24 cellular contexts compared by ENCODE assay signal in the genomic region with DNA sequence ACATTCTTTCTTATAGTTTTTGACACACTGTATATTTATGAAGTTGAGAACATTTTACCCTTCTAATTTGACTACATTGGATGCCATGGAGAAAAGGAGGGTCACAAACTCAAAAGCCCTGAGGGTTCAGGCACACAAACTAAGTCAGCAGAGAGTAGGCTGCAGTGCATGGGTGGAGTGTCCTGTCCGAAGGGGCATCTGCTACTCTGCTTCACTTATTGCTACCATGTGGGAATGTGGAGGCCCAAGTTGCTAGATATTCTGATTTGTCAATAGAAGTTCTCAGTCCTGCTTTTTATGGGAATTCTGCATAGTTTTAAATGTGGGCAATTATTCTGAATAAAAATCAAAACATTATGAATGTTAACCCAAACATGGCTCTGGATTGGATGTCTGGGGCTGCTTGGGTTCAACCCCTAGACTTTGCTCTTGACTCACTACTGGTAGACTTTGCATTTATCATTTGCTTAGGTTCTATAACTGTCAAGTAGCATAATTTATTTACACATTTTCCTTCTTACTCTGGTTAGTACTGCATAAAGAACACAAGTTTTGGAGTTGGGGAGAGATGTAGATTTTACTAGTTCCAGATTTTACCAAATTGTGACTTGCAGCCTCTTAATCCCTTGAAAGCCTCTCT.
A peak's percentile ranks its signal among the peaks of the same experiment; 100 is the strongest.
DNase-seq lines count a peak whose midpoint lies in the region; ATAC-seq, FAIRE-seq and TF ChIP-seq lines count a peak whose summit lies in the region.
"Had no signal": no experiment of that assay in that cellular context is flagged by ENCODE, and none has a peak within 500 bp of the region (broad histone marks: within the 10 kb centered on the region; RNA-seq: fewer than 3 reads in every experiment).

No MANE protein-coding gene starts in this region.

- H4K91ac ChIP-seq in IMR-90 (ENCODE audit: insufficient read depth, low read depth, low read length): no peak overlapping the region

- BruUV-seq in IMR-90 (replicated peaks; lab: Mats Ljungman, UMichigan): no TSS peak

- no peak overlapping the region for H3K9ac ChIP-seq in IMR-90 (ENCODE audit: low read depth, low read length)

- H3K27ac ChIP-seq in IMR-90 (ENCODE audit: insufficient read depth, low read length) (no peak overlapping the region), ascending aorta (peak overlapping the region; percentile 73 to 78), lower lobe of right lung (peak overlapping the region; percentile 16), small intestine (ENCODE audit: low read depth in 1 of 2, low read length in 1 of 2) (peak overlapping the region in 1 of 2 donors; percentile 69)

- H3K14ac ChIP-seq in IMR-90 (replicated peaks; ENCODE audit: low read depth, low read length): no peak overlapping the region

- in situ Hi-C loops in IMR-90 (cut with MboI; ENCODE audit: low sequenced_read_pairs): loop anchor here (5.0 kb wide), 1 partner anchor 254 kb away; a partner anchor contains a TSS

- H2BK20ac ChIP-seq in IMR-90 (ENCODE audit: low read depth, low read length): 0 out of 2 replicates have a peak overlapping the region, but pooled peaks have one; percentile 53

- no peak overlapping the region for H3K4me2 ChIP-seq in IMR-90 (ENCODE audit: low read depth, low read length)

- DNase-seq in IMR-90 (no peak), ascending aorta (ENCODE audit: low spot score in 2 of 2) (no peak), lower lobe of right lung (no peak), small intestine (peak; percentile 64), ecto neural progenitor cell (ENCODE audit: low spot score) (no peak), AG20443 (ENCODE audit: low spot score) (no peak)
- DNase-seq in activated T-cell treated with anti-CD3 and anti-CD28 coated beads, Interleukin-2, amount 50 U/mL, for 1 hour: no peak
- DNase-seq: activated CD4-positive, alpha-beta memory T cell treated with anti-CD3 and anti-CD28 coated beads, Interleukin-2, amount 10 ng/mL, durations not matched to agents 7 days and 5 days; activated naive CD8-positive, alpha-beta T cell treated with anti-CD3 and anti-CD28 coated beads for 36 hours; activated T-cell treated with anti-CD3 and anti-CD28 coated beads, Interleukin-2, amount 50 U/mL, for 48 hours; central memory CD4-positive, alpha-beta T cell; endodermal cell; foreskin melanocyte; GDM1; MV-4-11; NCI-H187 treated with DMSO at 0.1 percent for 48 hours; NCI-H446 treated with DMSO at 0.1 percent for 48 hours; SIG-M5; stimulated activated CD4-positive, alpha-beta T cell treated with anti-CD3 and anti-CD28 coated beads, Interleukin-2, amount 100 ng/mL, for 24 hours; substantia nigra had no signal

- WGBS in IMR-90 (ENCODE audit: extremely low coverage in 2 of 2, insufficient read length in 1 of 2), 2 experiments: no CpG with 5 or more reads among the region's 1 CpG
- 79 to 92% (median 82%) methylated on average over 1 of the region's 1 CpG for WGBS in small intestine, 3 donors

- no peak overlapping the region for H3K4me3 ChIP-seq in IMR-90 (ENCODE audit: insufficient read depth, low read depth, low read length)
- no peak overlapping the region for H3K4me3 ChIP-seq in ascending aorta
- H3K4me3 ChIP-seq in lower lobe of right lung: no peak overlapping the region
- H3K4me3 ChIP-seq in small intestine (ENCODE audit: low read depth in 1 of 2, low read length in 2 of 2): no peak overlapping the region
- H3K4me3 ChIP-seq: GM12878, lung had no signal

- no peaks in the 10 kb centered on the region; the same call in 1 of the 2 replicates for H3K9me1 ChIP-seq in IMR-90 (ENCODE audit: insufficient read depth, low read length)

- no peak for TF ChIP-seq RAD21 in IMR-90 (IDR thresholded peaks at IDR 0.05; ENCODE audit: low read length)

- H3K36me3 ChIP-seq in IMR-90 (ENCODE audit: control insufficient read depth, insufficient read depth, low read length) (no peaks in the 10 kb centered on the region), ascending aorta (no peaks in the 10 kb centered on the region), lower lobe of right lung (no peaks in the 10 kb centered on the region), small intestine (ENCODE audit: control insufficient read depth in 2 of 2, insufficient read depth in 2 of 2, low read length in 2 of 2) (no peaks in the 10 kb centered on the region)

- H2BK5ac ChIP-seq in IMR-90 (ENCODE audit: low read depth, low read length, poor library complexity, severe bottlenecking): no peak overlapping the region

- peaks cover 6% of the 10 kb centered on the region for H3K4me1 ChIP-seq in IMR-90 (ENCODE audit: control insufficient read depth, insufficient read depth, low read length)
- H3K4me1 ChIP-seq in ascending aorta: peaks cover 3 to 40% of the 10 kb centered on the region in 2 donors
- H3K4me1 ChIP-seq in lower lobe of right lung: peaks cover 15% of the 10 kb centered on the region
- H3K4me1 ChIP-seq in small intestine (ENCODE audit: control insufficient read depth in 2 of 2, insufficient read depth in 1 of 2, low read depth in 1 of 2, low read length in 1 of 2): peaks cover 5 to 7% of the 10 kb centered on the region in 2 donors

- no peaks in the 10 kb centered on the region for H3K79me1 ChIP-seq in IMR-90 (ENCODE audit: low read depth in 1 of 2, low read length in 2 of 2)

- TF ChIP-seq CTCF in IMR-90 (conservative IDR thresholded peaks at IDR 0.05; ENCODE audit: low read depth, low read length) (no peak), ascending aorta (IDR thresholded peaks at IDR 0.05) (no peak), lower lobe of right lung (IDR thresholded peaks at IDR 0.05) (no peak)

- H2BK120ac ChIP-seq in IMR-90 (ENCODE audit: low read depth, low read length): peak overlapping the region; percentile 38; the same call in 1 of the 2 replicates

- peak overlapping the region; percentile 24; the same call in 1 of the 3 replicates for H2BK15ac ChIP-seq in IMR-90 (ENCODE audit: low read depth, low read length)

- no peak overlapping the region for H2AK5ac ChIP-seq in IMR-90 (ENCODE audit: low read depth, low read length)

- H3K27me3 ChIP-seq in IMR-90 (ENCODE audit: control insufficient read depth, insufficient read depth, low read length) (no peaks in the 10 kb centered on the region), ascending aorta (no peaks in the 10 kb centered on the region), lower lobe of right lung (ENCODE audit: low read depth) (no peaks in the 10 kb centered on the region), small intestine (ENCODE audit: control insufficient read depth in 2 of 2, insufficient read depth in 2 of 2, low read length in 2 of 2) (no peaks in the 10 kb centered on the region)

- ATAC-seq in IMR-90 (ENCODE audit: low read depth) (no peak), lower lobe of right lung (no peak), GM21360 (IDR thresholded peaks at IDR 0.05; ENCODE audit: unreplicated experiment) (no peak)
- ATAC-seq: GM12878 had no signal

- H3K23ac ChIP-seq in IMR-90 (ENCODE audit: low read depth, low read length): no peak overlapping the region

- CTCF ChIA-PET in IMR-90 (lab: Yijun Ruan, JAX): no interaction called here

- no peak overlapping the region for H3K56ac ChIP-seq in IMR-90 (ENCODE audit: extremely low read depth, insufficient read depth, low read length)

- POLR2A ChIA-PET in IMR-90 (lab: Charles Lee; ENCODE audit: unreplicated experiment): no interaction called here

- peak overlapping the region; percentile 32; the same call in 1 of the 2 replicates for H3K4ac ChIP-seq in IMR-90 (ENCODE audit: low read depth, low read length)

- peak overlapping the region; percentile 75; the same call in 1 of the 2 replicates for H3K18ac ChIP-seq in IMR-90 (ENCODE audit: low read depth, low read length)

- no peak for FAIRE-seq in small intestine (lab: Jason Lieb, UNC)
- FAIRE-seq: D721Med, GM12878 had no signal

- H4K8ac ChIP-seq in IMR-90 (ENCODE audit: low read depth in 2 of 2, low read length in 2 of 2): no peak overlapping the region

- H3K9me3 ChIP-seq in IMR-90 (ENCODE audit: control insufficient read depth, insufficient read depth, low read length) (peaks cover 3% of the 10 kb centered on the region; the same call in 1 of the 2 replicates), ascending aorta (no peaks in the 10 kb centered on the region), lower lobe of right lung (no peaks in the 10 kb centered on the region), small intestine (ENCODE audit: control insufficient read depth, low read depth) (no peaks in the 10 kb centered on the region)

- no peak overlapping the region for H2AFZ ChIP-seq in IMR-90 (replicated peaks; ENCODE audit: low read length, poor library complexity)

- no peak overlapping the region for H2AK9ac ChIP-seq in IMR-90 (replicated peaks; ENCODE audit: low read depth, low read length, poor library complexity)

- peak overlapping the region; percentile 84 for H4K5ac ChIP-seq in IMR-90 (ENCODE audit: low read depth, low read length)

- no peaks in the 10 kb centered on the region for H4K20me1 ChIP-seq in IMR-90 (ENCODE audit: insufficient read depth, low read length)

- dilution Hi-C loops in IMR-90 (cut with HindIII; ENCODE audit: low sequenced_read_pairs, unreplicated experiment): no loop called here

- intact Hi-C loops in IMR-90 (cut with micrococcal nuclease): no loop called here
- intact Hi-C loops in ascending aorta (cut with DNase I): loop anchor here (2.0 kb wide), 1 partner anchor 97 kb away; no protein-coding TSS in a partner anchor
- intact Hi-C loops in lower lobe of right lung (cut with DNase I): no loop called here

- no peak for TF ChIP-seq POLR2A in IMR-90 (IDR thresholded peaks at IDR 0.05; ENCODE audit: low read depth, low read length)

TF ChIP-seq in IMR-90, 13 proteins besides CTCF, POLR2A, EP300 and RAD21 (continues in another document):
- no peak for TF ChIP-seq MAFK (IDR thresholded peaks at IDR 0.05; ENCODE audit: low read depth, low read length)
- TF ChIP-seq, protein P1, sequence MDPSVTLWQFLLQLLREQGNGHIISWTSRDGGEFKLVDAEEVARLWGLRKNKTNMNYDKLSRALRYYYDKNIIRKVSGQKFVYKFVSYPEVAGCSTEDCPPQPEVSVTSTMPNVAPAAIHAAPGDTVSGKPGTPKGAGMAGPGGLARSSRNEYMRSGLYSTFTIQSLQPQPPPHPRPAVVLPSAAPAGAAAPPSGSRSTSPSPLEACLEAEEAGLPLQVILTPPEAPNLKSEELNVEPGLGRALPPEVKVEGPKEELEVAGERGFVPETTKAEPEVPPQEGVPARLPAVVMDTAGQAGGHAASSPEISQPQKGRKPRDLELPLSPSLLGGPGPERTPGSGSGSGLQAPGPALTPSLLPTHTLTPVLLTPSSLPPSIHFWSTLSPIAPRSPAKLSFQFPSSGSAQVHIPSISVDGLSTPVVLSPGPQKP (IDR thresholded peaks at IDR 0.05; ENCODE audit: borderline replicate concordance, low read depth, low read length): no peak
- TF ChIP-seq, protein P2, sequence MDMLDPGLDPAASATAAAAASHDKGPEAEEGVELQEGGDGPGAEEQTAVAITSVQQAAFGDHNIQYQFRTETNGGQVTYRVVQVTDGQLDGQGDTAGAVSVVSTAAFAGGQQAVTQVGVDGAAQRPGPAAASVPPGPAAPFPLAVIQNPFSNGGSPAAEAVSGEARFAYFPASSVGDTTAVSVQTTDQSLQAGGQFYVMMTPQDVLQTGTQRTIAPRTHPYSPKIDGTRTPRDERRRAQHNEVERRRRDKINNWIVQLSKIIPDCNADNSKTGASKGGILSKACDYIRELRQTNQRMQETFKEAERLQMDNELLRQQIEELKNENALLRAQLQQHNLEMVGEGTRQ (IDR thresholded peaks at IDR 0.05; ENCODE audit: low read depth, low read length): no peak
- no peak for TF ChIP-seq RFX5 (IDR thresholded peaks at IDR 0.05; ENCODE audit: low read depth, low read length)
